In genomic region chrX:119376312-119376711, GRCh38 we compare ENCODE assay signal across 29 cellular contexts.
"Had no signal": no experiment of that assay in that cellular context is flagged by ENCODE, and none has a peak within 500 bp of the region (broad histone marks: within the 10 kb centered on the region; RNA-seq: fewer than 3 reads in every experiment).

No MANE protein-coding gene starts in this region.

- H3K36me3 Mint-ChIP-seq: natural killer cell treated with Interleukin-12 subunit alpha and Interleukin-12 subunit beta and Interleukin-15 and Interleukin-18, amount 100 ng/mL, for 72 hours; stimulated activated effector memory CD8-positive, alpha-beta T cell treated with anti-CD3 and anti-CD28 coated beads, Interleukin-12 subunit alpha, Interleukin-12 subunit beta, amount 100 ng/mL, for 72 hours; stimulated activated naive B cell treated with anti-CD40 and anti-IgM and Interleukin-4, amounts not matched to agents 10 μg/mL and 1 μg/mL and 100 μg/mL, for 72 hours had no signal

- H3K9me3 ChIP-seq: neutrophil, psoas muscle, right lobe of liver, sigmoid colon, stomach, thoracic aorta, thyroid gland, tibial nerve, upper lobe of left lung, vagina had no signal

- H3K79me2 ChIP-seq: parathyroid adenoma had no signal

- ATAC-seq: psoas muscle; right cardiac atrium; right lobe of liver; stimulated activated effector memory CD8-positive, alpha-beta T cell treated with anti-CD3 and anti-CD28 coated beads, Interleukin-12 subunit alpha, Interleukin-12 subunit beta, amount 100 ng/mL, for 72 hours; stimulated activated naive B cell treated with anti-CD40 and anti-IgM and Interleukin-4, amounts not matched to agents 10 μg/mL and 1 μg/mL and 100 μg/mL, for 72 hours had no signal

- H3K4me3 ChIP-seq: psoas muscle, right lobe of liver, sigmoid colon, stomach, thoracic aorta, thyroid gland, tibial nerve, upper lobe of left lung, vagina had no signal

- H3K27ac Mint-ChIP-seq: natural killer cell treated with Interleukin-12 subunit alpha and Interleukin-12 subunit beta and Interleukin-15 and Interleukin-18, amount 100 ng/mL, for 72 hours; nephron progenitor cell; progenitor cell of endocrine pancreas; stimulated activated effector memory CD8-positive, alpha-beta T cell treated with anti-CD3 and anti-CD28 coated beads, Interleukin-12 subunit alpha, Interleukin-12 subunit beta, amount 100 ng/mL, for 72 hours; stimulated activated naive B cell treated with anti-CD40 and anti-IgM and Interleukin-4, amounts not matched to agents 10 μg/mL and 1 μg/mL and 100 μg/mL, for 72 hours; stimulated activated naive CD8-positive, alpha-beta T cell treated with anti-CD3 and anti-CD28 coated beads, Interleukin-15, Interleukin-2, amounts not matched to agents 100 ng/mL and 50 ng/mL, for 24 hours had no signal

- H2AFZ ChIP-seq: parathyroid adenoma had no signal

- H3K4me1 ChIP-seq: parathyroid adenoma, psoas muscle, right lobe of liver, sigmoid colon, stomach, thyroid gland, tibial nerve, upper lobe of left lung, vagina had no signal

- FAIRE-seq: small intestine, urothelium cell line had no signal

- H3K4me3 Mint-ChIP-seq: natural killer cell treated with Interleukin-12 subunit alpha and Interleukin-12 subunit beta and Interleukin-15 and Interleukin-18, amount 100 ng/mL, for 72 hours; nephron progenitor cell; neural crest cell; stimulated activated effector memory CD8-positive, alpha-beta T cell treated with anti-CD3 and anti-CD28 coated beads, Interleukin-12 subunit alpha, Interleukin-12 subunit beta, amount 100 ng/mL, for 72 hours; stimulated activated naive B cell treated with anti-CD40 and anti-IgM and Interleukin-4, amounts not matched to agents 10 μg/mL and 1 μg/mL and 100 μg/mL, for 72 hours; stimulated activated naive CD8-positive, alpha-beta T cell treated with anti-CD3 and anti-CD28 coated beads, Interleukin-15, Interleukin-2, amounts not matched to agents 100 ng/mL and 50 ng/mL, for 24 hours had no signal

- H3K4me1 Mint-ChIP-seq: nephron progenitor cell; stimulated activated effector memory CD8-positive, alpha-beta T cell treated with anti-CD3 and anti-CD28 coated beads, Interleukin-12 subunit alpha, Interleukin-12 subunit beta, amount 100 ng/mL, for 72 hours; stimulated activated naive B cell treated with anti-CD40 and anti-IgM and Interleukin-4, amounts not matched to agents 10 μg/mL and 1 μg/mL and 100 μg/mL, for 72 hours had no signal

- H3K27me3 Mint-ChIP-seq: progenitor cell of endocrine pancreas had no signal

- DNase-seq: nephron progenitor cell; nucleus accumbens; posterior cingulate gyrus; psoas muscle; right cardiac atrium; right lobe of liver; sigmoid colon; small intestine; stimulated activated CD4-positive, alpha-beta T cell treated with anti-CD3 and anti-CD28 coated beads, Interleukin-15, amount 100 ng/mL, for 24 hours; stimulated activated CD4-positive, alpha-beta T cell treated with anti-CD3 and anti-CD28 coated beads, Interleukin-2, amount 100 ng/mL, for 24 hours; stimulated activated CD4-positive, alpha-beta T cell treated with anti-CD3 and anti-CD28 coated beads, Interleukin-2, amount 100 ng/mL, for 48 hours; stimulated activated CD4-positive, alpha-beta T cell treated with anti-CD3 and anti-CD28 coated beads, Interleukin-4, amount 100 ng/mL, for 24 hours; stimulated activated naive B cell treated with anti-CD40 and anti-IgM and Interleukin-4, amounts not matched to agents 10 μg/mL and 1 μg/mL and 100 μg/mL, for 72 hours; stimulated activated naive CD4-positive, alpha-beta T cell treated with Interleukin-2 at 50 U/mL for 16 hours; stomach; thyroid gland; trophoblast cell; upper lobe of left lung had no signal

- H3K9me3 Mint-ChIP-seq: natural killer cell treated with Interleukin-12 subunit alpha and Interleukin-12 subunit beta and Interleukin-15 and Interleukin-18, amount 100 ng/mL, for 72 hours; stimulated activated effector memory CD8-positive, alpha-beta T cell treated with anti-CD3 and anti-CD28 coated beads, Interleukin-12 subunit alpha, Interleukin-12 subunit beta, amount 100 ng/mL, for 72 hours; stimulated activated naive B cell treated with anti-CD40 and anti-IgM and Interleukin-4, amounts not matched to agents 10 μg/mL and 1 μg/mL and 100 μg/mL, for 72 hours; stimulated activated naive CD8-positive, alpha-beta T cell treated with anti-CD3 and anti-CD28 coated beads, Interleukin-15, Interleukin-2, amounts not matched to agents 100 ng/mL and 50 ng/mL, for 24 hours had no signal

- H3K9ac ChIP-seq: parathyroid adenoma had no signal

- H3K36me3 ChIP-seq: neutrophil, right lobe of liver, sigmoid colon, stomach, thoracic aorta, thyroid gland, tibial nerve, upper lobe of left lung, vagina had no signal

- H3K27me3 ChIP-seq: neutrophil, right lobe of liver, sigmoid colon, stomach, thyroid gland, tibial nerve, upper lobe of left lung, vagina had no signal

- H3K27ac ChIP-seq: neutrophil, parathyroid adenoma, psoas muscle, right lobe of liver, sigmoid colon, stomach, thoracic aorta, thyroid gland, tibial nerve, upper lobe of left lung, vagina had no signal
